ENCODE assay signal across 12 cellular contexts in the genomic region with DNA sequence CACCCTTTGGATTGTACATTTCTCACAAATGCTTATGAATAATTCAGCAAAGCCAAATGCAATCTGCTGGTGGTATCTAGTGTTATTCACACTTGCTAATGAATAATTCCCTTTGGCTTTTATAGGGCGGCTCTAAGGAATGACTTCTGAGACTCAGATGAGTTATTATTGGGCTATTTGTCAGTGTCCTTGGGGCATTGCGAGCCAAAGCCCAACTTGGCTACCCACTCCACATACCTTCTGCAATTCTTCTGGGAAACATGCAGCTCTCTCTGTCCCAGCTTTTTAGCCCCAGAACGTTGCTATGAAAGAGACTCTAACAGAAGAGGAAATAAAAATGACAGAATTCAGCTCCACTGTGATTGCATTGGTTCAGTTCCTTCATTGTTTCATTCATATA. TPM values are rescaled to one million over a fixed set of nuclear protein-coding genes. Genes with fewer than 3 reads are reported as not detected.
DNase-seq lines count a peak whose midpoint lies in the region; ATAC-seq, FAIRE-seq and TF ChIP-seq lines count a peak whose summit lies in the region.
"Had no signal": no experiment of that assay in that cellular context is flagged by ENCODE, and none has a peak within 500 bp of the region (broad histone marks: within the 10 kb centered on the region; RNA-seq: fewer than 3 reads in every experiment).

No MANE protein-coding gene starts in this region.

- no peak for TF ChIP-seq POLR2A in body of pancreas (IDR thresholded peaks at IDR 0.05)

- H3K9me3 ChIP-seq in H9 (ENCODE audit: control insufficient read depth, low read depth, low read length): no peaks in the 10 kb centered on the region
- no peaks in the 10 kb centered on the region for H3K9me3 ChIP-seq in body of pancreas

- no peaks in the 10 kb centered on the region for H3K79me2 ChIP-seq in H9 (ENCODE audit: insufficient read depth, low read length)

- H3K27ac Mint-ChIP-seq in H9: peak overlapping the region in 2 of 3 experiments; percentile 8 to 76; a peak in 3 of 7 replicates

- H2BK120ac ChIP-seq in H9 (ENCODE audit: low read depth, low read length, poor library complexity, severe bottlenecking): no peak overlapping the region

- no peaks in the 10 kb centered on the region for H3K27me3 Mint-ChIP-seq in H9 (ENCODE audit: low read depth)
- H3K27me3 Mint-ChIP-seq: stimulated activated naive CD8-positive, alpha-beta T cell treated with anti-CD3 and anti-CD28 coated beads, Interleukin-15, amount 100 ng/mL, for 72 hours had no signal

- H3K4me3 ChIP-seq in body of pancreas: no peak overlapping the region
- H3K4me3 ChIP-seq: K562 had no signal

- H4K91ac ChIP-seq in H9 (ENCODE audit: insufficient read length, low read depth, low read length): no peak overlapping the region

- H3K9ac ChIP-seq in H9 (ENCODE audit: extremely low read depth, insufficient read length, low read length): no peak overlapping the region

- no peaks in the 10 kb centered on the region for H4K20me1 ChIP-seq in H9 (ENCODE audit: control insufficient read depth, insufficient read depth, insufficient read length)

- no peak for FAIRE-seq in D721Med (lab: Jason Lieb, UNC)
- FAIRE-seq: G401.6, K562 had no signal

- H2BK5ac ChIP-seq in H9 (ENCODE audit: insufficient read length, low read length): no peak overlapping the region

- H2BK12ac ChIP-seq in H9 (ENCODE audit: insufficient read length, low read depth, low read length): no peak overlapping the region

- H3K23me2 ChIP-seq in H9 (ENCODE audit: insufficient read length, low read depth, low read length, poor library complexity, severe bottlenecking): no peaks in the 10 kb centered on the region

- intact Hi-C loops in body of pancreas (cut with DNase I): no loop called here

- H3T11ph ChIP-seq in H9 (ENCODE audit: low read length): no peak overlapping the region

- no peak overlapping the region for H4K8ac ChIP-seq in H9 (replicated peaks; ENCODE audit: insufficient read length, low read depth, low read length)

- no peak overlapping the region for H3K14ac ChIP-seq in H9 (ENCODE audit: insufficient read depth, low read length)

- no peak overlapping the region for H4K5ac ChIP-seq in H9 (ENCODE audit: insufficient read length, low read depth, low read length)

- H3K4me1 ChIP-seq in H9 (ENCODE audit: insufficient read depth, low read length): peaks cover 3% of the 10 kb centered on the region; the same call in 1 of the 2 replicates
- H3K4me1 ChIP-seq in body of pancreas: peaks cover 26% of the 10 kb centered on the region

- DNase-seq in AG20443 (ENCODE audit: low spot score) (peak; percentile 72), H9 (no peak), body of pancreas (peak in 3 of 4 donors; percentile 18 to 50 (median 24)), midbrain (lab: John Stamatoyannopoulos, UW) (peak; percentile 38), D721Med (ENCODE audit: insufficient read length, low spot score) (no peak)
- no peak for DNase-seq in activated CD4-positive, CD25-positive, alpha-beta regulatory T cell (lab: John Stamatoyannopoulos, UW)

- H3K4me3 Mint-ChIP-seq in H9: no peak overlapping the region
- H3K4me3 Mint-ChIP-seq: T-helper 1 cell treated with Interleukin-12 subunit alpha and Interleukin-12 subunit beta and Interleukin-4 antibody, amounts not matched to agents 30 μg/mL and 1 μg/mL, for 36 hours had no signal

- H3K27me3 ChIP-seq in H9 (ENCODE audit: insufficient read depth, low read length) (no peaks in the 10 kb centered on the region), body of pancreas (no peaks in the 10 kb centered on the region)

- H3K27ac ChIP-seq in H9 (ENCODE audit: insufficient read length, low read depth, low read length) (no peak overlapping the region), body of pancreas (peak overlapping the region in 3 of 4 donors; percentile 40 to 73 (median 60))

- peaks cover 2% of the 10 kb centered on the region for H3K79me1 ChIP-seq in H9 (ENCODE audit: insufficient read depth, low read depth, low read length, poor library complexity, severe bottlenecking)

- TF ChIP-seq CTCF in H9 (conservative IDR thresholded peaks at IDR 0.05) (no peak), body of pancreas (IDR thresholded peaks at IDR 0.05) (no peak), D721Med (IDR thresholded peaks at IDR 0.05; ENCODE audit: insufficient read depth, missing control alignments) (no peak)

- H3K4me2 ChIP-seq in H9 (ENCODE audit: insufficient read depth, insufficient read length, low read length): no peak overlapping the region

- H3K4ac ChIP-seq in H9 (ENCODE audit: low read depth, low read length): no peak overlapping the region

- H3K23ac ChIP-seq in H9 (ENCODE audit: insufficient read length, low read depth, low read length): no peak overlapping the region

- peaks cover 3 to 8% of the 10 kb centered on the region in 2 experiments; a peak in 4 of 5 replicates for H3K9me3 Mint-ChIP-seq in H9
- H3K9me3 Mint-ChIP-seq: stimulated activated naive CD8-positive, alpha-beta T cell treated with anti-CD3 and anti-CD28 coated beads, Interleukin-15, amount 100 ng/mL, for 72 hours had no signal

- no peak overlapping the region for H3K18ac ChIP-seq in H9 (ENCODE audit: insufficient read length, low read depth, low read length)

- H3K56ac ChIP-seq in H9 (ENCODE audit: insufficient read length, low read depth, low read length): no peak overlapping the region

- no peak overlapping the region for H2BK20ac ChIP-seq in H9 (ENCODE audit: low read depth, low read length, poor library complexity, severe bottlenecking)

- H3K36me3 ChIP-seq in body of pancreas (replicated peaks in 1 of 2; ENCODE audit: insufficient read depth in 1 of 2, low read depth in 2 of 2): no peaks in the 10 kb centered on the region

- H2AK5ac ChIP-seq in H9 (ENCODE audit: insufficient read length, low read length): no peak overlapping the region

- peaks cover 16 to 18% of the 10 kb centered on the region in 2 experiments for H3K4me1 Mint-ChIP-seq in H9

- ATAC-seq in body of pancreas (peak; percentile 70), HG03280 (IDR thresholded peaks at IDR 0.05; ENCODE audit: unreplicated experiment) (no peak), HG03442 (IDR thresholded peaks at IDR 0.05; ENCODE audit: unreplicated experiment) (no peak)

- H2AFZ ChIP-seq in H9 (ENCODE audit: low read length): no peak overlapping the region

- WGBS in H9 (ENCODE audit: extremely low coverage, insufficient read length, low lambda C conversion rate): no CpG with 5 or more reads among the region's 3 CpGs
- 18 to 19% methylated on average over 3 of the region's 3 CpGs for WGBS in body of pancreas, 2 donors

- H2BK15ac ChIP-seq in H9 (ENCODE audit: low read depth, low read length): no peak overlapping the region

- peaks cover 0 to 10% (median 6%) of the 10 kb centered on the region in 3 experiments; a peak in 5 of 7 replicates for H3K36me3 Mint-ChIP-seq in H9 (ENCODE audit: insufficient read depth in 1 of 3, low read depth in 3 of 3)

RNA-seq across cellular contexts. Expression of a gene that starts 41.2 kb away (rescaled TPM):
- total RNA-seq in H9 (2021) (67.9 and 69.0 TPM in 2 replicates), body of pancreas (10 to 100 TPM; 47.5 to 50.4 TPM)

RNA-seq across cellular contexts. Expression of a gene that starts 41.5 kb away (rescaled TPM):
- total RNA-seq in H9 (2021) (11.7 and 12.1 TPM in 2 replicates), body of pancreas (1 to 10 TPM; 2.9 to 4.3 TPM)

Comparison
In these comparisons a context has a peak if more than half of its experiments do, and no peak if none do; other contexts are left out.
1. DNase-seq: peak in AG20443 (single experiment), body of pancreas (3 of 4) and midbrain (single experiment); none in H9 (single experiment), activated CD4-positive, CD25-positive, alpha-beta regulatory T cell (0 of 4) and D721Med (single experiment).